In the genomic region with DNA sequence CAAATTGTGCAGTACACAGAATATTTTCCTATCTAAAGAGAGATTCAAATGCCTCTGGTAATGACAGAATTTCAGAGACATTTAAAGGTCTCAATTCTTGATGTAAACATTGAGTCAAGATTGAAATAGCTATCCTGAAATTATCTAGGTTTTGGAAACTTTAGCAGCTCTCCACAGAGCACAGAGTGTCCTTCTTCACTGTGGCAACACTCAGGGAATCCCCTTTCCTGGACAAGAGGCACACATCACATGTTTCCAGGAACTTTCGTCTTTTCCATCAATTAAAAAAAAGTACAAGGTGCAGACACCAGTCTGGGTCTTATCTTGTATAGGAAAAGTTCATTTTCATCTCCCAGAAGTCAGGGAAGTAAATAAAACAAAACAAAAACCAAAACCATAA, we compare ENCODE assay signal across 1 cellular context.
TF ChIP-seq lines count a peak whose summit lies in the region.

No MANE protein-coding gene starts in this region.

TF ChIP-seq in GM23338, 12 proteins besides CTCF, POLR2A, EP300 and RAD21 (continued from another document):
- TF ChIP-seq, protein P1, sequence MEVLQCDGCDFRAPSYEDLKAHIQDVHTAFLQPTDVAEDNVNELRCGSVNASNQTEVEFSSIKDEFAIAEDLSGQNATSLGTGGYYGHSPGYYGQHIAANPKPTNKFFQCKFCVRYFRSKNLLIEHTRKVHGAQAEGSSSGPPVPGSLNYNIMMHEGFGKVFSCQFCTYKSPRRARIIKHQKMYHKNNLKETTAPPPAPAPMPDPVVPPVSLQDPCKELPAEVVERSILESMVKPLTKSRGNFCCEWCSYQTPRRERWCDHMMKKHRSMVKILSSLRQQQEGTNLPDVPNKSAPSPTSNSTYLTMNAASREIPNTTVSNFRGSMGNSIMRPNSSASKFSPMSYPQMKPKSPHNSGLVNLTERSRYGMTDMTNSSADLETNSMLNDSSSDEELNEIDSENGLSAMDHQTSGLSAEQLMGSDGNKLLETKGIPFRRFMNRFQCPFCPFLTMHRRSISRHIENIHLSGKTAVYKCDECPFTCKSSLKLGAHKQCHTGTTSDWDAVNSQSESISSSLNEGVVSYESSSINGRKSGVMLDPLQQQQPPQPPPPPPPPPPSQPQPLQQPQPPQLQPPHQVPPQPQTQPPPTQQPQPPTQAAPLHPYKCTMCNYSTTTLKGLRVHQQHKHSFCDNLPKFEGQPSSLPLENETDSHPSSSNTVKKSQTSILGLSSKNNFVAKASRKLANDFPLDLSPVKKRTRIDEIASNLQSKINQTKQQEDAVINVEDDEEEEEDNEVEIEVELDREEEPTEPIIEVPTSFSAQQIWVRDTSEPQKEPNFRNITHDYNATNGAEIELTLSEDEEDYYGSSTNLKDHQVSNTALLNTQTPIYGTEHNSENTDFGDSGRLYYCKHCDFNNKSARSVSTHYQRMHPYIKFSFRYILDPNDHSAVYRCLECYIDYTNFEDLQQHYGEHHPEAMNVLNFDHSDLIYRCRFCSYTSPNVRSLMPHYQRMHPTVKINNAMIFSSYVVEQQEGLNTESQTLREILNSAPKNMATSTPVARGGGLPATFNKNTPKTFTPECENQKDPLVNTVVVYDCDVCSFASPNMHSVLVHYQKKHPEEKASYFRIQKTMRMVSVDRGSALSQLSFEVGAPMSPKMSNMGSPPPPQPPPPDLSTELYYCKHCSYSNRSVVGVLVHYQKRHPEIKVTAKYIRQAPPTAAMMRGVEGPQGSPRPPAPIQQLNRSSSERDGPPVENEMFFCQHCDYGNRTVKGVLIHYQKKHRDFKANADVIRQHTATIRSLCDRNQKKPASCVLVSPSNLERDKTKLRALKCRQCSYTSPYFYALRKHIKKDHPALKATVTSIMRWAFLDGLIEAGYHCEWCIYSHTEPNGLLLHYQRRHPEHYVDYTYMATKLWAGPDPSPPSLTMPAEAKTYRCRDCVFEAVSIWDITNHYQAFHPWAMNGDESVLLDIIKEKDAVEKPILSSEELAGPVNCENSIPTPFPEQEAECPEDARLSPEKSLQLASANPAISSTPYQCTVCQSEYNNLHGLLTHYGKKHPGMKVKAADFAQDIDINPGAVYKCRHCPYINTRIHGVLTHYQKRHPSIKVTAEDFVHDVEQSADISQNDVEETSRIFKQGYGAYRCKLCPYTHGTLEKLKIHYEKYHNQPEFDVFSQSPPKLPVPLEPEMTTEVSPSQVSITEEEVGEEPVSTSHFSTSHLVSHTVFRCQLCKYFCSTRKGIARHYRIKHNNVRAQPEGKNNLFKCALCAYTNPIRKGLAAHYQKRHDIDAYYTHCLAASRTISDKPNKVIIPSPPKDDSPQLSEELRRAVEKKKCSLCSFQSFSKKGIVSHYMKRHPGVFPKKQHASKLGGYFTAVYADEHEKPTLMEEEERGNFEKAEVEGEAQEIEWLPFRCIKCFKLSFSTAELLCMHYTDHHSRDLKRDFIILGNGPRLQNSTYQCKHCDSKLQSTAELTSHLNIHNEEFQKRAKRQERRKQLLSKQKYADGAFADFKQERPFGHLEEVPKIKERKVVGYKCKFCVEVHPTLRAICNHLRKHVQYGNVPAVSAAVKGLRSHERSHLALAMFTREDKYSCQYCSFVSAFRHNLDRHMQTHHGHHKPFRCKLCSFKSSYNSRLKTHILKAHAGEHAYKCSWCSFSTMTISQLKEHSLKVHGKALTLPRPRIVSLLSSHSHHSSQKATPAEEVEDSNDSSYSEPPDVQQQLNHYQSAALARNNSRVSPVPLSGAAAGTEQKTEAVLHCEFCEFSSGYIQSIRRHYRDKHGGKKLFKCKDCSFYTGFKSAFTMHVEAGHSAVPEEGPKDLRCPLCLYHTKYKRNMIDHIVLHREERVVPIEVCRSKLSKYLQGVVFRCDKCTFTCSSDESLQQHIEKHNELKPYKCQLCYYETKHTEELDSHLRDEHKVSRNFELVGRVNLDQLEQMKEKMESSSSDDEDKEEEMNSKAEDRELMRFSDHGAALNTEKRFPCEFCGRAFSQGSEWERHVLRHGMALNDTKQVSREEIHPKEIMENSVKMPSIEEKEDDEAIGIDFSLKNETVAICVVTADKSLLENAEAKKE (CRISPR knock-in tag; IDR thresholded peaks at IDR 0.05), result no peak
- TF ChIP-seq STAT1 (IDR thresholded peaks at IDR 0.05; ENCODE audit: unreplicated experiment), result no peak
- TF ChIP-seq EZH2 (IDR thresholded peaks at IDR 0.05; ENCODE audit: low read depth, unreplicated experiment), result no peak
- no peak for TF ChIP-seq JUNB (IDR thresholded peaks at IDR 0.05; ENCODE audit: unreplicated experiment)
- no peak for TF ChIP-seq POLR2AphosphoS5 (IDR thresholded peaks at IDR 0.05; ENCODE audit: low read depth)
- TF ChIP-seq NANOG (IDR thresholded peaks at IDR 0.05; ENCODE audit: borderline replicate concordance), result no peak
- TF ChIP-seq ZNF114 (CRISPR knock-in tag; IDR thresholded peaks at IDR 0.05), result no peak
- TF ChIP-seq, protein P2, sequence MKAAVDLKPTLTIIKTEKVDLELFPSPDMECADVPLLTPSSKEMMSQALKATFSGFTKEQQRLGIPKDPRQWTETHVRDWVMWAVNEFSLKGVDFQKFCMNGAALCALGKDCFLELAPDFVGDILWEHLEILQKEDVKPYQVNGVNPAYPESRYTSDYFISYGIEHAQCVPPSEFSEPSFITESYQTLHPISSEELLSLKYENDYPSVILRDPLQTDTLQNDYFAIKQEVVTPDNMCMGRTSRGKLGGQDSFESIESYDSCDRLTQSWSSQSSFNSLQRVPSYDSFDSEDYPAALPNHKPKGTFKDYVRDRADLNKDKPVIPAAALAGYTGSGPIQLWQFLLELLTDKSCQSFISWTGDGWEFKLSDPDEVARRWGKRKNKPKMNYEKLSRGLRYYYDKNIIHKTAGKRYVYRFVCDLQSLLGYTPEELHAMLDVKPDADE (IDR thresholded peaks at IDR 0.05), result no peak
- TF ChIP-seq REST (IDR thresholded peaks at IDR 0.05; ENCODE audit: unreplicated experiment), result no peak
